In the genomic region with DNA sequence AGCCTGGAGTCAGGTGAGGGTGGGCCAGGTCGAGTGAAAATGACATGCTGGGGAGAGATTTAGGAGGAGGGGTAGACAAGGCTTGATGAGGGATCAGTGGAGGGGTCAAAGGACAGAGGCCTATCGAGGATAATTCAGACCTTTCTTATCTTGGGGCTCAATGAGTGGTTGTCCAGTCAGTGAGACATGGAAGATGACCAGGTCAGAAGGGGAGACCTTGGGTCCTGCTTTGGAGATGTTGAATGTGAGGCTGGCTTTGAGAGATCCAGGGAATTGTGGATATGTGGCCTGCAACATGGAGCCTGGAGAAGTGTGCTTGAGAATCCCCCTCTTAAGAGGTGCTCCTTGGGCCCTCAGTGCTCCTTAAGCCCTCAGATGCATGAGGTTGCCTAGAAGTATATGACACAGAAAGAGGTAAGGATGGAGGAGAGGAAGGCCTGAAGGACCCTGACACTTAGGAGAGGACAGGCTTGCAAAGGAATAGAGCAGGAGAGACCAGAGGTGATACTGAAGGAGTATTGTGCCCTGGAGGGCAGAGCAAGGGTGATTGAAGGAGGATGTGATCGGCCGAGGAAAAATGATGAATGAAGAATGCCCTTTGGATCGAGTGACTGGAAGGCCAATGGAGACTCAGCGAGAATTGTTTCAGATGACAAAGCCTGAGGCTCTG, we compare ENCODE assay signal across 18 cellular contexts.
DNase-seq lines count a peak whose midpoint lies in the region; ATAC-seq and TF ChIP-seq lines count a peak whose summit lies in the region.
"Had no signal": no experiment of that assay in that cellular context is flagged by ENCODE, and none has a peak within 500 bp of the region (broad histone marks: within the 10 kb centered on the region; RNA-seq: fewer than 3 reads in every experiment).

No MANE protein-coding gene starts in this region.

- H3K4me1 Mint-ChIP-seq in memory B cell = peaks cover 26% of the 10 kb centered on the region

- H3K27ac Mint-ChIP-seq in memory B cell = peak overlapping the region; percentile 2

- CTCF ChIA-PET in OCI-LY7 (lab: Charles Lee; ENCODE audit: unreplicated experiment) = no interaction called here

- peaks cover 4% of the 10 kb centered on the region for H3K9me3 Mint-ChIP-seq in memory B cell

- no peak overlapping the region; the same call in 1 of the 2 replicates for H2AFZ ChIP-seq in OCI-LY7 (ENCODE audit: low read length)

- H3K9me3 ChIP-seq in BLaER1 treated with 17β-estradiol and CSF1 and Interleukin-3, amounts not matched to agents 10 nM and 100 nM (replicated peaks in 1 of 11) = peaks cover 14 to 27% (median 24%) of the 10 kb centered on the region in 11 experiments
- no peaks in the 10 kb centered on the region for H3K9me3 ChIP-seq in OCI-LY7 (ENCODE audit: low read length)
- no peaks in the 10 kb centered on the region for H3K9me3 ChIP-seq in vagina
- H3K9me3 ChIP-seq: Peyer's patch, SK-N-SH had no signal

- peaks cover 0 to 13% (median 3%) of the 10 kb centered on the region in 11 experiments; a peak in 7 of 22 replicates for H3K36me3 ChIP-seq in BLaER1 treated with 17β-estradiol and CSF1 and Interleukin-3, amounts not matched to agents 10 nM and 100 nM
- no peaks in the 10 kb centered on the region for H3K36me3 ChIP-seq in OCI-LY7 (ENCODE audit: insufficient read depth, low read length)
- no peaks in the 10 kb centered on the region for H3K36me3 ChIP-seq in vagina
- H3K36me3 ChIP-seq: Peyer's patch had no signal

- peak overlapping the region in 6 of 10 experiments; percentile 5 to 45 (median 14); a peak in 10 of 20 replicates for H3K4me3 ChIP-seq in BLaER1 treated with 17β-estradiol and CSF1 and Interleukin-3, amounts not matched to agents 10 nM and 100 nM
- H3K4me3 ChIP-seq in OCI-LY7 (ENCODE audit: low read depth, low read length, poor library complexity, severe bottlenecking) = no peak overlapping the region
- no peak overlapping the region for H3K4me3 ChIP-seq in vagina
- H3K4me3 ChIP-seq: A549, Peyer's patch had no signal

- ATAC-seq in memory B cell (ENCODE audit: low read depth) = no peak
- ATAC-seq in HG02610 (IDR thresholded peaks at IDR 0.05; ENCODE audit: unreplicated experiment) = no peak
- ATAC-seq: A549 had no signal

- peaks cover 65 to 98% (median 84%) of the 10 kb centered on the region in 10 experiments for H3K4me1 ChIP-seq in BLaER1 treated with 17β-estradiol and CSF1 and Interleukin-3, amounts not matched to agents 10 nM and 100 nM
- H3K4me1 ChIP-seq in OCI-LY7 (ENCODE audit: insufficient read depth, low read length, poor library complexity, severe bottlenecking) (peaks cover 33% of the 10 kb centered on the region), vagina (no peaks in the 10 kb centered on the region)
- H3K4me1 ChIP-seq: A549, Peyer's patch had no signal

- TF ChIP-seq CTCF in OCI-LY7 (conservative IDR thresholded peaks at IDR 0.05; ENCODE audit: low read length) (no peak), vagina (IDR thresholded peaks at IDR 0.05) (no peak)

- H3K79me2 ChIP-seq in OCI-LY7 (ENCODE audit: insufficient read depth, low read depth, low read length) = no peaks in the 10 kb centered on the region

- H3K4me2 ChIP-seq in BLaER1 treated with 17β-estradiol and CSF1 and Interleukin-3, amounts not matched to agents 10 nM and 100 nM = peak overlapping the region; percentile 85 to 98 (median 92)
- peak overlapping the region; percentile 65; the same call in 1 of the 2 replicates for H3K4me2 ChIP-seq in OCI-LY7 (ENCODE audit: low read length)
- H3K4me2 ChIP-seq: A549, SK-N-SH had no signal

- peak overlapping the region in 10 of 11 experiments; percentile 32 to 89 (median 77); a peak in 17 of 22 replicates for H3K9ac ChIP-seq in BLaER1 treated with 17β-estradiol and CSF1 and Interleukin-3, amounts not matched to agents 10 nM and 100 nM
- H3K9ac ChIP-seq: SK-N-SH had no signal

- POLR2A ChIA-PET in OCI-LY7 (lab: Charles Lee) = interaction anchor here (0.6 kb wide), 1 partner anchor 88 kb away, joined by 3 read pairs; no protein-coding TSS in a partner anchor

- intact Hi-C loops in OCI-LY7 (cut with micrococcal nuclease; ENCODE audit: unreplicated experiment) = loop anchor here (5.0 kb wide), 2 partner anchors 134 to 389 kb away; a partner anchor contains a TSS
- intact Hi-C loops in vagina (cut with DNase I) = no loop called here

- H3K4me3 Mint-ChIP-seq in memory B cell = no peak overlapping the region

- H3K27me3 ChIP-seq in BLaER1 treated with 17β-estradiol and CSF1 and Interleukin-3, amounts not matched to agents 10 nM and 100 nM = peaks cover 0 to 4% (median 0%) of the 10 kb centered on the region in 11 experiments; a peak in 1 of 22 replicates
- H3K27me3 ChIP-seq in vagina = no peaks in the 10 kb centered on the region
- H3K27me3 ChIP-seq: Peyer's patch had no signal

- H3K36me3 Mint-ChIP-seq in memory B cell = peaks cover 2% of the 10 kb centered on the region

- H3K27ac ChIP-seq in BLaER1 treated with 17β-estradiol and CSF1 and Interleukin-3, amounts not matched to agents 10 nM and 100 nM = peak overlapping the region in 10 of 11 experiments; percentile 52 to 97 (median 90); a peak in 20 of 22 replicates
- peak overlapping the region; percentile 77 for H3K27ac ChIP-seq in OCI-LY7 (ENCODE audit: low read depth, low read length, poor library complexity, severe bottlenecking)
- no peak overlapping the region for H3K27ac ChIP-seq in vagina
- H3K27ac ChIP-seq: A549, Peyer's patch had no signal

- peaks cover 2% of the 10 kb centered on the region for H3K27me3 Mint-ChIP-seq in memory B cell

- BruUV-seq in OCI-LY7 (replicated peaks; lab: Mats Ljungman, UMichigan) = no TSS peak

- no peaks in the 10 kb centered on the region for H3K9me2 ChIP-seq in OCI-LY7 (ENCODE audit: insufficient read depth, low read length)
- H3K9me2 ChIP-seq: SK-N-SH had no signal

- TF ChIP-seq POLR2A in vagina (IDR thresholded peaks at IDR 0.05) = no peak

- DNase-seq in OCI-LY7 (ENCODE audit: low spot score) (no peak), memory B cell (ENCODE audit: low spot score in 2 of 2) (no peak), vagina (ENCODE audit: extremely low spot score in 2 of 2) (peak; percentile 58 to 84), NCI-H1092 (lab: John Stamatoyannopoulos, UW) (no peak), NCI-H187 (lab: John Stamatoyannopoulos, UW) (no peak)
- DNase-seq: Calu3, DMS79 treated with DMSO at 0.1 percent for 48 hours, NCI-H1105 treated with DMSO at 0.1 percent for 48 hours, NCI-H146, NCI-H2029, NCI-H2227 treated with DMSO at 0.1 percent for 48 hours, NCI-H526 treated with DMSO at 0.1 percent for 48 hours, OCI-M1, SK-N-SH had no signal

- no peaks in the 10 kb centered on the region for H4K20me1 ChIP-seq in BLaER1 treated with 17β-estradiol and CSF1 and Interleukin-3, amounts not matched to agents 10 nM and 100 nM
- no peaks in the 10 kb centered on the region for H4K20me1 ChIP-seq in OCI-LY7 (ENCODE audit: insufficient read depth, low read length)

Comparison
In these comparisons a context has a peak if more than half of its experiments do, and no peak if none do; other contexts are left out.
1. H3K4me3 ChIP-seq: peak in BLaER1 treated with 17β-estradiol and CSF1 and Interleukin-3, amounts not matched to agents 10 nM and 100 nM (6 of 10); none in OCI-LY7 (single experiment) and vagina (0 of 2).
2. DNase-seq: peak in vagina (2 of 2); none in OCI-LY7 (single experiment), memory B cell (0 of 2), NCI-H1092 (single experiment) and NCI-H187 (0 of 2).